ENCODE assay signal across 19 cellular contexts in the genomic region with DNA sequence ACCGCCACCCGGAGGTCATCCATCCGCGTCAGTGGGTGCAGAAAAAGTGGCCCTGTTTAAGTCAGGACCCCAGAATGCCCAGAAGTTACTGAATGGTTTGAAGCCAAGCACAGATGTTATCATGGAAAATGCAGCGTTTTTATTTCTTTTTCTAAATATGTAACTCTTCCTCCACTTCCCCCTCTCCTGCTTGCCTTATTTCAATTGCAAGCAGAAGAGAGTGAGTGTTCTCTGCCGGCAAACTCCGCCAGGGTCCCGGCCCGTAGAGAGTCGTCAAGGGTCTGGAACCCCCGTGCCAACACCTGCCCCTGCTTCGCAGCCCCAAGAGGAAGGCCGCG. TPM values are rescaled to one million over a fixed set of nuclear protein-coding genes. Genes with fewer than 3 reads are reported as not detected.
DNase-seq lines count a peak whose midpoint lies in the region; ATAC-seq lines count a peak whose summit lies in the region.
"Had no signal": no experiment of that assay in that cellular context is flagged by ENCODE, and none has a peak within 500 bp of the region (broad histone marks: within the 10 kb centered on the region; RNA-seq: fewer than 3 reads in every experiment).

No MANE protein-coding gene starts in this region.

- peaks cover 0 to 8% (median 0%) of the 10 kb centered on the region in 8 donors for H3K9me3 Mint-ChIP-seq in CD4-positive, alpha-beta memory T cell
- peaks cover 0 to 3% (median 0%) of the 10 kb centered on the region in 9 donors for H3K9me3 Mint-ChIP-seq in naive thymus-derived CD8-positive, alpha-beta T cell
- H3K9me3 Mint-ChIP-seq: CD8-positive, alpha-beta T cell had no signal

- peaks cover 61 to 71% of the 10 kb centered on the region in 2 donors for H3K27me3 Mint-ChIP-seq in CD4-positive, alpha-beta memory T cell
- H3K27me3 Mint-ChIP-seq in naive thymus-derived CD8-positive, alpha-beta T cell, result peaks cover 41 to 86% (median 67%) of the 10 kb centered on the region in 5 donors

- intact Hi-C loops in CD4-positive, alpha-beta memory T cell (cut with micrococcal nuclease), result no loop called here

- DNase-seq in CD4-positive, alpha-beta memory T cell, result no peak
- peak; percentile 38 for DNase-seq in H7
- DNase-seq in naive thymus-derived CD8-positive, alpha-beta T cell, result no peak
- DNase-seq in HCEC 1CT, result no peak
- DNase-seq in cortex of kidney (lab: John Stamatoyannopoulos, UW), result no peak
- DNase-seq: ACHN; BE2C; CD8-positive, alpha-beta T cell; Kasumi-1; NCI-H1105 treated with DMSO at 0.1 percent for 48 hours; NCI-H1930; NCI-H2171; SJCRH30 had no signal

- CTCF ChIA-PET in CD4-positive, alpha-beta memory T cell (lab: Charles Lee; ENCODE audit: partially characterized antibody), result no interaction called here

- POLR2A ChIA-PET in CD4-positive, alpha-beta memory T cell (lab: Charles Lee; ENCODE audit: partially characterized antibody), result no interaction called here
- POLR2A ChIA-PET in naive thymus-derived CD8-positive, alpha-beta T cell (lab: Charles Lee), result no interaction called here

- H3K27me3 ChIP-seq in CD4-positive, alpha-beta memory T cell (ENCODE audit: insufficient read depth, low read length), result peaks cover 33% of the 10 kb centered on the region
- peaks cover 95% of the 10 kb centered on the region for H3K27me3 ChIP-seq in H7 (ENCODE audit: control insufficient read depth, insufficient read depth, low read length)
- H3K27me3 ChIP-seq in duodenal mucosa (ENCODE audit: control insufficient read depth in 1 of 2, insufficient read depth in 2 of 2, low read length in 2 of 2), result peaks cover 37 to 45% of the 10 kb centered on the region in 2 donors
- H3K27me3 ChIP-seq: SJCRH30 had no signal

- peaks cover 16 to 63% (median 33%) of the 10 kb centered on the region in 4 donors for H3K4me1 Mint-ChIP-seq in CD4-positive, alpha-beta memory T cell
- H3K4me1 Mint-ChIP-seq in naive thymus-derived CD8-positive, alpha-beta T cell, result peaks cover 15 to 36% (median 32%) of the 10 kb centered on the region in 4 donors

- ATAC-seq in naive thymus-derived CD8-positive, alpha-beta T cell, result no peak
- no peak for ATAC-seq in GM19328 (IDR thresholded peaks at IDR 0.05; ENCODE audit: unreplicated experiment)
- ATAC-seq in GM19023 (IDR thresholded peaks at IDR 0.05; ENCODE audit: unreplicated experiment), result no peak
- ATAC-seq: CD8-positive, alpha-beta T cell had no signal

- no peaks in the 10 kb centered on the region for H3K36me3 Mint-ChIP-seq in CD4-positive, alpha-beta memory T cell
- H3K36me3 Mint-ChIP-seq in naive thymus-derived CD8-positive, alpha-beta T cell, result peaks cover 0 to 2% (median 0%) of the 10 kb centered on the region in 3 donors
- H3K36me3 Mint-ChIP-seq: CD8-positive, alpha-beta T cell had no signal

- H3K4me3 ChIP-seq in CD4-positive, alpha-beta memory T cell (ENCODE audit: low read length in 2 of 2), result no peak overlapping the region
- no peak overlapping the region for H3K4me3 ChIP-seq in H7 (ENCODE audit: insufficient read depth, low read depth, low read length)
- peak overlapping the region; percentile 43 to 59 for H3K4me3 ChIP-seq in duodenal mucosa (ENCODE audit: low read depth in 1 of 2, low read length in 2 of 2)
- H3K4me3 ChIP-seq: HAP-1, SJCRH30 had no signal

- peak overlapping the region in 6 of 8 donors; percentile 25 to 79 (median 44) for H3K4me3 Mint-ChIP-seq in CD4-positive, alpha-beta memory T cell
- peak overlapping the region in 8 of 10 donors; percentile 13 to 86 (median 62) for H3K4me3 Mint-ChIP-seq in naive thymus-derived CD8-positive, alpha-beta T cell
- H3K4me3 Mint-ChIP-seq: CD8-positive, alpha-beta T cell had no signal

- peaks cover 35% of the 10 kb centered on the region for H3K4me1 ChIP-seq in CD4-positive, alpha-beta memory T cell (ENCODE audit: insufficient read depth, low read length)
- H3K4me1 ChIP-seq in duodenal mucosa (ENCODE audit: control insufficient read depth in 1 of 2, insufficient read depth in 2 of 2, low read length in 2 of 2), result peaks cover 14 to 22% of the 10 kb centered on the region in 2 donors
- H3K4me1 ChIP-seq: BE2C, HAP-1, SJCRH30 had no signal

- H3K9ac ChIP-seq in duodenal mucosa (ENCODE audit: low read depth in 1 of 2, low read length in 2 of 2), result peak overlapping the region; percentile 33 to 68

- H3K36me3 ChIP-seq in CD4-positive, alpha-beta memory T cell (ENCODE audit: insufficient read depth, low read length), result no peaks in the 10 kb centered on the region
- H3K36me3 ChIP-seq in H7 (replicated peaks; ENCODE audit: control insufficient read depth, insufficient read depth, low read length) (no peaks in the 10 kb centered on the region), duodenal mucosa (ENCODE audit: control insufficient read depth in 1 of 2, insufficient read depth in 2 of 2, low read length in 2 of 2) (peaks cover 0 to 20% of the 10 kb centered on the region in 2 donors)
- H3K36me3 ChIP-seq: BE2C, HAP-1, SJCRH30 had no signal

- no peak overlapping the region for H3K27ac Mint-ChIP-seq in CD4-positive, alpha-beta memory T cell
- no peak overlapping the region for H3K27ac Mint-ChIP-seq in naive thymus-derived CD8-positive, alpha-beta T cell
- H3K27ac Mint-ChIP-seq: CD8-positive, alpha-beta T cell had no signal

- H3K9me3 ChIP-seq in CD4-positive, alpha-beta memory T cell (ENCODE audit: control insufficient read depth in 1 of 2, low read length in 2 of 2), result no peaks in the 10 kb centered on the region
- no peaks in the 10 kb centered on the region for H3K9me3 ChIP-seq in duodenal mucosa (ENCODE audit: control insufficient read depth in 1 of 2, low read length in 2 of 2)
- H3K9me3 ChIP-seq: BE2C, SJCRH30 had no signal

- H3K27ac ChIP-seq in CD4-positive, alpha-beta memory T cell (ENCODE audit: low read depth, low read length), result no peak overlapping the region
- H3K27ac ChIP-seq in duodenal mucosa (ENCODE audit: low read depth, low read length), result peak overlapping the region; percentile 5
- H3K27ac ChIP-seq: SJCRH30 had no signal

RNA-seq across cellular contexts. Expression of a gene that starts 0.9 kb away (rescaled TPM):
- not detected for total RNA-seq in CD4-positive, alpha-beta memory T cell
- polyA plus RNA-seq in CD4-positive, alpha-beta memory T cell, result not detected
- not detected in 2 replicates for total RNA-seq in H7 (2014; rRNA removed; shearing (Covaris generic))
- not detected for total RNA-seq in naive thymus-derived CD8-positive, alpha-beta T cell
- not detected for polyA plus RNA-seq in naive thymus-derived CD8-positive, alpha-beta T cell
- total RNA-seq: CD8-positive, alpha-beta T cell; Daoy; RPMI7951; SJCRH30 had no signal

RNA-seq across cellular contexts. Expression of a gene that starts 50.2 kb away (rescaled TPM):
- total RNA-seq in CD4-positive, alpha-beta memory T cell, result not detected
- polyA plus RNA-seq in CD4-positive, alpha-beta memory T cell, result not detected
- total RNA-seq in H7 (2014; rRNA removed; shearing (Covaris generic)), result 0.04 TPM in 1 of 2 replicates, not detected in the other
- total RNA-seq in naive thymus-derived CD8-positive, alpha-beta T cell, result not detected
- not detected for polyA plus RNA-seq in naive thymus-derived CD8-positive, alpha-beta T cell
- total RNA-seq: CD8-positive, alpha-beta T cell; Daoy; RPMI7951; SJCRH30 had no signal

Comparison
In these comparisons a context has a peak if more than half of its experiments do, and no peak if none do; other contexts are left out.
1. H3K4me3 ChIP-seq: peak in duodenal mucosa (2 of 2); none in CD4-positive, alpha-beta memory T cell (0 of 2) and H7 (single experiment).